In the genomic region with DNA sequence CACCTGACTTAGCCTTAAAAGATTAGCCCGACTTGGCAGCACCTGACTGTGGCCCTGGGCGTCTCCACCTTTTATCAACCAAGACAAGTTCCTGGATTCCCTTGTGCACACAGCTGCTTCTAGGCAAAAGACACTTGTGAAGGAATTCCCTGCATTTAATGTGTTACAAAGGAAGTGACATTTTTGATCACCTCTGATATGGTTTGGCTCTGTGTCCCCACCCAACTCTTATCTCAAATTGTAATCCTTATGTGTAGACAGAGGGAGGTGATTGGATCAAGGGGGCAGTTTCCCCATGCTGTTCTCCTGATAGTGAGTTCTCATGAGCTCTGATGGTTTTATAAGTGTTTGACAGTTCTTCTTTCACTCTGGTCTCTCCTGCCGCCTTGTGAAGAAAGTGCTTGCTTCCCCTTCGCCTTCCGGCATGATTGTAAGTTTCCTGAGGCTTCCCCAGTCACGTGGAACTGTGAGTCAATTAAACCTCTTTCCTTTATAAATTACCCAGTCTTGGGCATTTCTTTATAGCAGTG, we compare ENCODE assay signal across 1 cellular context.
TF ChIP-seq lines count a peak whose summit lies in the region.

No MANE protein-coding gene starts in this region.

TF ChIP-seq in endothelial cell of umbilical vein, 7 proteins besides CTCF, POLR2A, EP300 and RAD21:
- no peak for TF ChIP-seq MYC (IDR thresholded peaks at IDR 0.05; ENCODE audit: low read depth, low read length)
- peak; percentile 45 for TF ChIP-seq FOS (IDR thresholded peaks at IDR 0.05; ENCODE audit: borderline replicate concordance, insufficient read depth, low read length)
- peak; percentile 61 for TF ChIP-seq GATA2 (IDR thresholded peaks at IDR 0.05; ENCODE audit: insufficient read depth, insufficient read length, low read depth, low read length)
